ENCODE assay signal across 1 cellular context in the genomic region with DNA sequence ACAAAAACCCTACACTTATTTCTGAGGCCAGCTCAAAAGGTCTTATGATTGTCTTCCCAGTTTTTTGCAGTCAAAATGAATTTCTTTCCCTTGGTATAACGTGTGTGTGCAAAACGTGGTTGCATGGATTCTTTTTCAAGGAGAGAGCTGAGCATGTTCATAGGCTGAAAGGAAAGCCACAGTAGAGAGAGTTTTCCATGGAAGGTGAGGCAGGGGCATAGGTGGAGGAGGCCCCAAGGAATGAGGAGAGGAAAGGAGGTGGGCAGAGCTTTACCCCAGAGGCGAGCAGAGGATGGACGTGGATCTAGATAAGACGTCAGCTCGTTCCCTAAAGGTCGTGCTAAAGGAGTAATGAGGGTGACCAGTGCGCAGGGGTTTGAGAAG.
TF ChIP-seq lines count a peak whose summit lies in the region.

No MANE protein-coding gene starts in this region.

TF ChIP-seq in HepG2, 621 proteins besides CTCF, POLR2A, EP300 and RAD21 (continued from another document and continues in another):
- TF ChIP-seq, protein P1, sequence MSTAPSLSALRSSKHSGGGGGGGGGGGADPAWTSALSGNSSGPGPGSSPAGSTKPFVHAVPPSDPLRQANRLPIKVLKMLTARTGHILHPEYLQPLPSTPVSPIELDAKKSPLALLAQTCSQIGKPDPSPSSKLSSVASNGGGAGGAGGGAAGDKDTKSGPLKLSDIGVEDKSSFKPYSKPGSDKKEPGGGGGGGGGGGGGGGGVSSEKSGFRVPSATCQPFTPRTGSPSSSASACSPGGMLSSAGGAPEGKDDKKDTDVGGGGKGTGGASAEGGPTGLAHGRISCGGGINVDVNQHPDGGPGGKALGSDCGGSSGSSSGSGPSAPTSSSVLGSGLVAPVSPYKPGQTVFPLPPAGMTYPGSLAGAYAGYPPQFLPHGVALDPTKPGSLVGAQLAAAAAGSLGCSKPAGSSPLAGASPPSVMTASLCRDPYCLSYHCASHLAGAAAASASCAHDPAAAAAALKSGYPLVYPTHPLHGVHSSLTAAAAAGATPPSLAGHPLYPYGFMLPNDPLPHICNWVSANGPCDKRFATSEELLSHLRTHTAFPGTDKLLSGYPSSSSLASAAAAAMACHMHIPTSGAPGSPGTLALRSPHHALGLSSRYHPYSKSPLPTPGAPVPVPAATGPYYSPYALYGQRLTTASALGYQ (CRISPR knock-in tag; IDR thresholded peaks at IDR 0.05): no peak; the same call in 1 of the 2 replicates
- no peak for TF ChIP-seq ZZZ3 (CRISPR knock-in tag; IDR thresholded peaks at IDR 0.05; ENCODE audit: borderline replicate concordance)
- TF ChIP-seq NRL (CRISPR knock-in tag; IDR thresholded peaks at IDR 0.05; ENCODE audit: borderline replicate concordance): 0 out of 2 replicates have a peak, but pooled peaks have one; percentile 12
- TF ChIP-seq SSRP1 (CRISPR knock-in tag; IDR thresholded peaks at IDR 0.05): 0 out of 2 replicates have a peak, but pooled peaks have one; percentile 53
- no peak for TF ChIP-seq ZNF432 (CRISPR knock-in tag; IDR thresholded peaks at IDR 0.05; ENCODE audit: borderline replicate concordance)
- peak; percentile 38; the same call in 1 of the 2 replicates for TF ChIP-seq ZNF33B (CRISPR knock-in tag; IDR thresholded peaks at IDR 0.05)
- TF ChIP-seq POLR2G (IDR thresholded peaks at IDR 0.05; ENCODE audit: low read depth, low read length): no peak
- no peak for TF ChIP-seq ZNF776 (CRISPR knock-in tag; IDR thresholded peaks at IDR 0.05)
- TF ChIP-seq ZSCAN20 (CRISPR knock-in tag; IDR thresholded peaks at IDR 0.05; ENCODE audit: borderline replicate concordance): no peak
- TF ChIP-seq, protein P2, sequence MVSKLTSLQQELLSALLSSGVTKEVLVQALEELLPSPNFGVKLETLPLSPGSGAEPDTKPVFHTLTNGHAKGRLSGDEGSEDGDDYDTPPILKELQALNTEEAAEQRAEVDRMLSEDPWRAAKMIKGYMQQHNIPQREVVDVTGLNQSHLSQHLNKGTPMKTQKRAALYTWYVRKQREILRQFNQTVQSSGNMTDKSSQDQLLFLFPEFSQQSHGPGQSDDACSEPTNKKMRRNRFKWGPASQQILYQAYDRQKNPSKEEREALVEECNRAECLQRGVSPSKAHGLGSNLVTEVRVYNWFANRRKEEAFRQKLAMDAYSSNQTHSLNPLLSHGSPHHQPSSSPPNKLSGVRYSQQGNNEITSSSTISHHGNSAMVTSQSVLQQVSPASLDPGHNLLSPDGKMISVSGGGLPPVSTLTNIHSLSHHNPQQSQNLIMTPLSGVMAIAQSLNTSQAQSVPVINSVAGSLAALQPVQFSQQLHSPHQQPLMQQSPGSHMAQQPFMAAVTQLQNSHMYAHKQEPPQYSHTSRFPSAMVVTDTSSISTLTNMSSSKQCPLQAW (CRISPR knock-in tag; IDR thresholded peaks at IDR 0.05): no peak
- no peak for TF ChIP-seq ZNF335 (CRISPR knock-in tag; IDR thresholded peaks at IDR 0.05)
- TF ChIP-seq KLF16 (CRISPR knock-in tag; IDR thresholded peaks at IDR 0.05): no peak
- no peak for TF ChIP-seq ZIK1 (CRISPR knock-in tag; IDR thresholded peaks at IDR 0.05; ENCODE audit: borderline replicate concordance, low read depth)
- TF ChIP-seq CBX5 (CRISPR knock-in tag; IDR thresholded peaks at IDR 0.05; ENCODE audit: borderline replicate concordance): no peak
- TF ChIP-seq, protein P3, sequence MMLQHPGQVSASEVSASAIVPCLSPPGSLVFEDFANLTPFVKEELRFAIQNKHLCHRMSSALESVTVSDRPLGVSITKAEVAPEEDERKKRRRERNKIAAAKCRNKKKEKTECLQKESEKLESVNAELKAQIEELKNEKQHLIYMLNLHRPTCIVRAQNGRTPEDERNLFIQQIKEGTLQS (CRISPR knock-in tag; IDR thresholded peaks at IDR 0.05): 0 out of 2 replicates have a peak, but pooled peaks have one; percentile 7
- TF ChIP-seq, protein P4, sequence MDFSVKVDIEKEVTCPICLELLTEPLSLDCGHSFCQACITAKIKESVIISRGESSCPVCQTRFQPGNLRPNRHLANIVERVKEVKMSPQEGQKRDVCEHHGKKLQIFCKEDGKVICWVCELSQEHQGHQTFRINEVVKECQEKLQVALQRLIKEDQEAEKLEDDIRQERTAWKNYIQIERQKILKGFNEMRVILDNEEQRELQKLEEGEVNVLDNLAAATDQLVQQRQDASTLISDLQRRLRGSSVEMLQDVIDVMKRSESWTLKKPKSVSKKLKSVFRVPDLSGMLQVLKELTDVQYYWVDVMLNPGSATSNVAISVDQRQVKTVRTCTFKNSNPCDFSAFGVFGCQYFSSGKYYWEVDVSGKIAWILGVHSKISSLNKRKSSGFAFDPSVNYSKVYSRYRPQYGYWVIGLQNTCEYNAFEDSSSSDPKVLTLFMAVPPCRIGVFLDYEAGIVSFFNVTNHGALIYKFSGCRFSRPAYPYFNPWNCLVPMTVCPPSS (IDR thresholded peaks at IDR 0.05): no peak
- no peak for TF ChIP-seq ZNF180 (CRISPR knock-in tag; IDR thresholded peaks at IDR 0.05; ENCODE audit: borderline replicate concordance, low read depth)
- TF ChIP-seq, protein P5, sequence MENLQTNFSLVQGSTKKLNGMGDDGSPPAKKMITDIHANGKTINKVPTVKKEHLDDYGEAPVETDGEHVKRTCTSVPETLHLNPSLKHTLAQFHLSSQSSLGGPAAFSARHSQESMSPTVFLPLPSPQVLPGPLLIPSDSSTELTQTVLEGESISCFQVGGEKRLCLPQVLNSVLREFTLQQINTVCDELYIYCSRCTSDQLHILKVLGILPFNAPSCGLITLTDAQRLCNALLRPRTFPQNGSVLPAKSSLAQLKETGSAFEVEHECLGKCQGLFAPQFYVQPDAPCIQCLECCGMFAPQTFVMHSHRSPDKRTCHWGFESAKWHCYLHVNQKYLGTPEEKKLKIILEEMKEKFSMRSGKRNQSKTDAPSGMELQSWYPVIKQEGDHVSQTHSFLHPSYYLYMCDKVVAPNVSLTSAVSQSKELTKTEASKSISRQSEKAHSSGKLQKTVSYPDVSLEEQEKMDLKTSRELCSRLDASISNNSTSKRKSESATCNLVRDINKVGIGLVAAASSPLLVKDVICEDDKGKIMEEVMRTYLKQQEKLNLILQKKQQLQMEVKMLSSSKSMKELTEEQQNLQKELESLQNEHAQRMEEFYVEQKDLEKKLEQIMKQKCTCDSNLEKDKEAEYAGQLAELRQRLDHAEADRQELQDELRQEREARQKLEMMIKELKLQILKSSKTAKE (CRISPR knock-in tag; IDR thresholded peaks at IDR 0.05; ENCODE audit: borderline replicate concordance): no peak
- no peak for TF ChIP-seq ZNF124 (CRISPR knock-in tag; IDR thresholded peaks at IDR 0.05)
- TF ChIP-seq, protein P6, sequence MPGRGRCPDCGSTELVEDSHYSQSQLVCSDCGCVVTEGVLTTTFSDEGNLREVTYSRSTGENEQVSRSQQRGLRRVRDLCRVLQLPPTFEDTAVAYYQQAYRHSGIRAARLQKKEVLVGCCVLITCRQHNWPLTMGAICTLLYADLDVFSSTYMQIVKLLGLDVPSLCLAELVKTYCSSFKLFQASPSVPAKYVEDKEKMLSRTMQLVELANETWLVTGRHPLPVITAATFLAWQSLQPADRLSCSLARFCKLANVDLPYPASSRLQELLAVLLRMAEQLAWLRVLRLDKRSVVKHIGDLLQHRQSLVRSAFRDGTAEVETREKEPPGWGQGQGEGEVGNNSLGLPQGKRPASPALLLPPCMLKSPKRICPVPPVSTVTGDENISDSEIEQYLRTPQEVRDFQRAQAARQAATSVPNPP (CRISPR knock-in tag; IDR thresholded peaks at IDR 0.05): no peak
- TF ChIP-seq NFRKB (IDR thresholded peaks at IDR 0.05): peak; percentile 34; the same call in 1 of the 2 replicates
- TF ChIP-seq ZSCAN22 (CRISPR knock-in tag; IDR thresholded peaks at IDR 0.05): 0 out of 2 replicates have a peak, but pooled peaks have one; percentile 11
- TF ChIP-seq, protein P7, sequence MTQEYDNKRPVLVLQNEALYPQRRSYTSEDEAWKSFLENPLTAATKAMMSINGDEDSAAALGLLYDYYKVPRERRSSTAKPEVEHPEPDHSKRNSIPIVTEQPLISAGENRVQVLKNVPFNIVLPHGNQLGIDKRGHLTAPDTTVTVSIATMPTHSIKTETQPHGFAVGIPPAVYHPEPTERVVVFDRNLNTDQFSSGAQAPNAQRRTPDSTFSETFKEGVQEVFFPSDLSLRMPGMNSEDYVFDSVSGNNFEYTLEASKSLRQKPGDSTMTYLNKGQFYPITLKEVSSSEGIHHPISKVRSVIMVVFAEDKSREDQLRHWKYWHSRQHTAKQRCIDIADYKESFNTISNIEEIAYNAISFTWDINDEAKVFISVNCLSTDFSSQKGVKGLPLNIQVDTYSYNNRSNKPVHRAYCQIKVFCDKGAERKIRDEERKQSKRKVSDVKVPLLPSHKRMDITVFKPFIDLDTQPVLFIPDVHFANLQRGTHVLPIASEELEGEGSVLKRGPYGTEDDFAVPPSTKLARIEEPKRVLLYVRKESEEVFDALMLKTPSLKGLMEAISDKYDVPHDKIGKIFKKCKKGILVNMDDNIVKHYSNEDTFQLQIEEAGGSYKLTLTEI (CRISPR knock-in tag; conservative IDR thresholded peaks at IDR 0.05): no peak
- 0 out of 2 replicates have a peak, but pooled peaks have one; percentile 78 for TF ChIP-seq BRD4 (CRISPR knock-in tag; IDR thresholded peaks at IDR 0.05)
- TF ChIP-seq CBX2 (IDR thresholded peaks at IDR 0.05; ENCODE audit: low read depth, low read length): no peak
- no peak for TF ChIP-seq CBX2 (CRISPR knock-in tag; IDR thresholded peaks at IDR 0.05; ENCODE audit: low read depth)
- 0 out of 2 replicates have a peak, but pooled peaks have one; percentile 27 for TF ChIP-seq SMYD3 (CRISPR knock-in tag; IDR thresholded peaks at IDR 0.05)
- TF ChIP-seq NR2F6 (IDR thresholded peaks at IDR 0.05): no peak
- TF ChIP-seq NR2F6 (CRISPR knock-in tag; IDR thresholded peaks at IDR 0.05): no peak
- no peak for TF ChIP-seq ZNF235 (CRISPR knock-in tag; IDR thresholded peaks at IDR 0.05; ENCODE audit: borderline replicate concordance)
- no peak for TF ChIP-seq ISX (CRISPR knock-in tag; conservative IDR thresholded peaks at IDR 0.05)
- TF ChIP-seq, protein P8, sequence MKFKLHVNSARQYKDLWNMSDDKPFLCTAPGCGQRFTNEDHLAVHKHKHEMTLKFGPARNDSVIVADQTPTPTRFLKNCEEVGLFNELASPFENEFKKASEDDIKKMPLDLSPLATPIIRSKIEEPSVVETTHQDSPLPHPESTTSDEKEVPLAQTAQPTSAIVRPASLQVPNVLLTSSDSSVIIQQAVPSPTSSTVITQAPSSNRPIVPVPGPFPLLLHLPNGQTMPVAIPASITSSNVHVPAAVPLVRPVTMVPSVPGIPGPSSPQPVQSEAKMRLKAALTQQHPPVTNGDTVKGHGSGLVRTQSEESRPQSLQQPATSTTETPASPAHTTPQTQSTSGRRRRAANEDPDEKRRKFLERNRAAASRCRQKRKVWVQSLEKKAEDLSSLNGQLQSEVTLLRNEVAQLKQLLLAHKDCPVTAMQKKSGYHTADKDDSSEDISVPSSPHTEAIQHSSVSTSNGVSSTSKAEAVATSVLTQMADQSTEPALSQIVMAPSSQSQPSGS (CRISPR knock-in tag; IDR thresholded peaks at IDR 0.05): no peak
- TF ChIP-seq, protein P9, sequence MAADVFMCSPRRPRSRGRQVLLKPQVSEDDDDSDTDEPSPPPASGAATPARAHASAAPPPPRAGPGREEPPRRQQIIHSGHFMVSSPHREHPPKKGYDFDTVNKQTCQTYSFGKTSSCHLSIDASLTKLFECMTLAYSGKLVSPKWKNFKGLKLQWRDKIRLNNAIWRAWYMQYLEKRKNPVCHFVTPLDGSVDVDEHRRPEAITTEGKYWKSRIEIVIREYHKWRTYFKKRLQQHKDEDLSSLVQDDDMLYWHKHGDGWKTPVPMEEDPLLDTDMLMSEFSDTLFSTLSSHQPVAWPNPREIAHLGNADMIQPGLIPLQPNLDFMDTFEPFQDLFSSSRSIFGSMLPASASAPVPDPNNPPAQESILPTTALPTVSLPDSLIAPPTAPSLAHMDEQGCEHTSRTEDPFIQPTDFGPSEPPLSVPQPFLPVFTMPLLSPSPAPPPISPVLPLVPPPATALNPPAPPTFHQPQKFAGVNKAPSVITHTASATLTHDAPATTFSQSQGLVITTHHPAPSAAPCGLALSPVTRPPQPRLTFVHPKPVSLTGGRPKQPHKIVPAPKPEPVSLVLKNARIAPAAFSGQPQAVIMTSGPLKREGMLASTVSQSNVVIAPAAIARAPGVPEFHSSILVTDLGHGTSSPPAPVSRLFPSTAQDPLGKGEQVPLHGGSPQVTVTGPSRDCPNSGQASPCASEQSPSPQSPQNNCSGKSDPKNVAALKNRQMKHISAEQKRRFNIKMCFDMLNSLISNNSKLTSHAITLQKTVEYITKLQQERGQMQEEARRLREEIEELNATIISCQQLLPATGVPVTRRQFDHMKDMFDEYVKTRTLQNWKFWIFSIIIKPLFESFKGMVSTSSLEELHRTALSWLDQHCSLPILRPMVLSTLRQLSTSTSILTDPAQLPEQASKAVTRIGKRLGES (CRISPR knock-in tag; IDR thresholded peaks at IDR 0.05; ENCODE audit: borderline replicate concordance): no peak
- TF ChIP-seq SIX1 (CRISPR knock-in tag; IDR thresholded peaks at IDR 0.05; ENCODE audit: borderline replicate concordance): no peak
- TF ChIP-seq KLF9 (CRISPR knock-in tag; IDR thresholded peaks at IDR 0.05; ENCODE audit: low read depth): no peak
- TF ChIP-seq, protein P10, sequence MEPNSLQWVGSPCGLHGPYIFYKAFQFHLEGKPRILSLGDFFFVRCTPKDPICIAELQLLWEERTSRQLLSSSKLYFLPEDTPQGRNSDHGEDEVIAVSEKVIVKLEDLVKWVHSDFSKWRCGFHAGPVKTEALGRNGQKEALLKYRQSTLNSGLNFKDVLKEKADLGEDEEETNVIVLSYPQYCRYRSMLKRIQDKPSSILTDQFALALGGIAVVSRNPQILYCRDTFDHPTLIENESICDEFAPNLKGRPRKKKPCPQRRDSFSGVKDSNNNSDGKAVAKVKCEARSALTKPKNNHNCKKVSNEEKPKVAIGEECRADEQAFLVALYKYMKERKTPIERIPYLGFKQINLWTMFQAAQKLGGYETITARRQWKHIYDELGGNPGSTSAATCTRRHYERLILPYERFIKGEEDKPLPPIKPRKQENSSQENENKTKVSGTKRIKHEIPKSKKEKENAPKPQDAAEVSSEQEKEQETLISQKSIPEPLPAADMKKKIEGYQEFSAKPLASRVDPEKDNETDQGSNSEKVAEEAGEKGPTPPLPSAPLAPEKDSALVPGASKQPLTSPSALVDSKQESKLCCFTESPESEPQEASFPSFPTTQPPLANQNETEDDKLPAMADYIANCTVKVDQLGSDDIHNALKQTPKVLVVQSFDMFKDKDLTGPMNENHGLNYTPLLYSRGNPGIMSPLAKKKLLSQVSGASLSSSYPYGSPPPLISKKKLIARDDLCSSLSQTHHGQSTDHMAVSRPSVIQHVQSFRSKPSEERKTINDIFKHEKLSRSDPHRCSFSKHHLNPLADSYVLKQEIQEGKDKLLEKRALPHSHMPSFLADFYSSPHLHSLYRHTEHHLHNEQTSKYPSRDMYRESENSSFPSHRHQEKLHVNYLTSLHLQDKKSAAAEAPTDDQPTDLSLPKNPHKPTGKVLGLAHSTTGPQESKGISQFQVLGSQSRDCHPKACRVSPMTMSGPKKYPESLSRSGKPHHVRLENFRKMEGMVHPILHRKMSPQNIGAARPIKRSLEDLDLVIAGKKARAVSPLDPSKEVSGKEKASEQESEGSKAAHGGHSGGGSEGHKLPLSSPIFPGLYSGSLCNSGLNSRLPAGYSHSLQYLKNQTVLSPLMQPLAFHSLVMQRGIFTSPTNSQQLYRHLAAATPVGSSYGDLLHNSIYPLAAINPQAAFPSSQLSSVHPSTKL (CRISPR knock-in tag; IDR thresholded peaks at IDR 0.05): no peak
